ENCODE assay signal across 8 cellular contexts in the genomic region with DNA sequence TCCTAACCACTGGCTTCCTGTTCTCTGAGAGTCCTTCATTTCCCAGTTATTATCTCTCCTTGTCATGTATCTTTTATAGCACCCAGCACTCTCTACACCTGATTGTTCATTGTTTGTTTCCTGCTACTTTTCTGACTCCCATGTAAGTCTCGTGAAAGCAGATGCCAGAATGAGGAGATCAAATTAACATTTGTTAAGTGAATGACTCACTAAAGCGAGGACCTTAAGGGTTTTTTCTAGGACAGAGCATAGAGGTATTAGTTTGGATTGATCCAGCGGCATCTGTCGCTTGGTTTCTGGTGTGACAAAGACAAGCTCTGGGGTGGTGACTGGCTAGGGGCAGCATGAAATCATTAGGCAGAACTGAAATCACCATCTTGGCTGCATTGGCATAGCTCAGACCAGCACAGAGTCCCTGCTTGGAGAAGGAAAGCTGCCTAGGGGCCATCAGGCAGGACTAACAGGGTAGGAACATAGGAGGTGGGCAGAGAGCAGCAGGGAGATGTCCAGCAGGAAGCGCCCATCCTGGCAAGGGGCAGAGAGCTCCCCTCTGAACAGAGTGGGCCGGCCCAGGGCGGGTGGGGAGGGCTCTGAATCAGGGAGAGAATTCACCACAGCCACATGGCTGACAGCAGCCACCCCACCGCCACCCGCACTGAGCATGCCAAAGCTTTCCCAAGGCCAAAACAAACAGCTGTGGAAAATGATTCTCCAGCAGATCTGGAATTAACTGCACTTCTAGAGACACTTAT.
DNase-seq lines count a peak whose midpoint lies in the region; ATAC-seq lines count a peak whose summit lies in the region.

No MANE protein-coding gene starts in this region.

- peaks cover 35% of the 10 kb centered on the region for H3K4me1 Mint-ChIP-seq in activated T-cell treated with anti-CD3 and anti-CD28 coated beads, Interleukin-2, amount 50 U/mL, for 72 hours (ENCODE audit: low read depth)

- H3K4me3 Mint-ChIP-seq in activated T-cell treated with anti-CD3 and anti-CD28 coated beads, Interleukin-2, amount 50 U/mL, for 72 hours, result no peak overlapping the region

- peaks cover 5 to 8% of the 10 kb centered on the region in 2 donors for H3K9me3 Mint-ChIP-seq in activated T-cell treated with anti-CD3 and anti-CD28 coated beads, Interleukin-2, amount 50 U/mL, for 72 hours

- no peaks in the 10 kb centered on the region for H3K27me3 Mint-ChIP-seq in activated T-cell treated with anti-CD3 and anti-CD28 coated beads, Interleukin-2, amount 50 U/mL, for 72 hours (ENCODE audit: low read depth)

- no peak overlapping the region for H3K27ac Mint-ChIP-seq in activated T-cell treated with anti-CD3 and anti-CD28 coated beads, Interleukin-2, amount 50 U/mL, for 72 hours

- DNase-seq in EL (peak; percentile 67), NCI-H2171 treated with DMSO at 0.1 percent for 48 hours (lab: John Stamatoyannopoulos, UW) (peak; percentile 98), cerebellar cortex (ENCODE audit: low spot score) (peak; percentile 88), nucleus accumbens (lab: John Stamatoyannopoulos, UW) (peak in 40 of 56 donors; percentile 9 to 70 (median 35)), KG1 (lab: John Stamatoyannopoulos, UW) (no peak)
- no peak for DNase-seq in activated T-cell treated with anti-CD3 and anti-CD28 coated beads, Interleukin-2, amount 50 U/mL, for 72 hours
- no peak for DNase-seq in activated CD4-positive, alpha-beta T cell treated with anti-CD3 and anti-CD28 coated beads for 4 hours

- ATAC-seq in HG03520 (IDR thresholded peaks at IDR 0.05; ENCODE audit: unreplicated experiment), result no peak
- ATAC-seq in activated T-cell treated with anti-CD3 and anti-CD28 coated beads, Interleukin-2, amount 50 U/mL, for 72 hours (replicated peaks in 1 of 2), result no peak

- peaks cover 3 to 4% of the 10 kb centered on the region in 2 donors for H3K36me3 Mint-ChIP-seq in activated T-cell treated with anti-CD3 and anti-CD28 coated beads, Interleukin-2, amount 50 U/mL, for 72 hours (ENCODE audit: insufficient read depth in 2 of 2)

Comparison
In these comparisons a context has a peak if more than half of its experiments do, and no peak if none do; other contexts are left out.
1. DNase-seq: peak in EL (single experiment), NCI-H2171 treated with DMSO at 0.1 percent for 48 hours (single experiment), cerebellar cortex (single experiment) and nucleus accumbens (40 of 56); none in KG1 (single experiment), activated T-cell treated with anti-CD3 and anti-CD28 coated beads, Interleukin-2, amount 50 U/mL, for 72 hours (0 of 2) and activated CD4-positive, alpha-beta T cell treated with anti-CD3 and anti-CD28 coated beads for 4 hours (0 of 2).